Comparison of ENCODE assay signal across 8 cellular contexts in the genomic region with DNA sequence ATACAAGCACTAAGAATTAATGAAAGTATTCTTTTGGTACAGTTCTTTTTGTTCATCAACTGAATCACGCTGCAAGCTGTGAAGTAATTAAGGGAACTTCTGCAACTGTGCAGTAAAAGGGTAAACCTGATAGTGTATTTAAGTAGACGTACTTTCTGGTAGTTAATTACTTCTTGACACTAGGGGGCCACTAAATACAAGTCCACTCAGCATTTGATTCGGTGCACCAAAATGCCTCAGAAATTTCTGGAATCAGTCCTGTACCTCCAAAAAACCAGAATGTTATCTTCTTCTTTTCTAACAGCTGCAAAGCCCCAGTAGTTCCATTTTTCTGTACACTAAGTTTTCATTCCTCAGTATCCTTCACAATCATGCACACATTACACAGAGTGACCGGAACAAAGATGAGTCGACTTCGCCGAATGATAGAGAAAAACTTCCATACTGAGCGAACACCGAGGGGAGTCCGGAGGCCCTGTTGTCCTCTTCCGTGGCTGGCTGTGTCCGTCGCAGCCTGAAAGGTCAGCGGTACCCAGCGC. TPM values are rescaled to one million over a fixed set of nuclear protein-coding genes. Genes with fewer than 3 reads are reported as not detected.
DNase-seq lines count a peak whose midpoint lies in the region; ATAC-seq and TF ChIP-seq lines count a peak whose summit lies in the region.

No MANE protein-coding gene starts in this region.

- peak; percentile 17 for DNase-seq in activated CD4-positive, alpha-beta T cell treated with anti-CD3 and anti-CD28 coated beads for 36 hours
- DNase-seq in activated CD4-positive, alpha-beta T cell treated with anti-CD3 and anti-CD28 coated beads for 1 hour = no peak
- no peak for DNase-seq in T-helper 17 cell
- peak; percentile 41 for DNase-seq in epithelial cell of proximal tubule (ENCODE audit: low read depth)
- DNase-seq in myocyte (ENCODE audit: low read depth) = peak; percentile 64
- DNase-seq in omental fat pad (ENCODE audit: low spot score) = no peak

- no peaks in the 10 kb centered on the region for H3K27me3 Mint-ChIP-seq in activated CD4-positive, alpha-beta T cell treated with anti-CD3 and anti-CD28 coated beads for 36 hours
- no peaks in the 10 kb centered on the region for H3K27me3 Mint-ChIP-seq in T-helper 17 cell

- H3K4me1 Mint-ChIP-seq in activated CD4-positive, alpha-beta T cell treated with anti-CD3 and anti-CD28 coated beads for 36 hours = peaks cover 40% of the 10 kb centered on the region
- H3K4me1 Mint-ChIP-seq in T-helper 17 cell = peaks cover 15% of the 10 kb centered on the region

- H3K4me3 Mint-ChIP-seq in activated CD4-positive, alpha-beta T cell treated with anti-CD3 and anti-CD28 coated beads for 36 hours = peak overlapping the region; percentile 94
- peak overlapping the region; percentile 99 for H3K4me3 Mint-ChIP-seq in T-helper 17 cell

- no peaks in the 10 kb centered on the region for H3K9me3 Mint-ChIP-seq in activated CD4-positive, alpha-beta T cell treated with anti-CD3 and anti-CD28 coated beads for 36 hours (ENCODE audit: low read depth)

- TF ChIP-seq CTCF in epithelial cell of proximal tubule (conservative IDR thresholded peaks at IDR 0.05; ENCODE audit: low read depth, low read length) = peak; percentile 57
- TF ChIP-seq CTCF in omental fat pad (IDR thresholded peaks at IDR 0.05) = no peak

- H3K4me3 ChIP-seq in epithelial cell of proximal tubule (ENCODE audit: low read depth, low read length) = peak overlapping the region; percentile 88

- peak; percentile 38 for ATAC-seq in activated CD4-positive, alpha-beta T cell treated with anti-CD3 and anti-CD28 coated beads for 36 hours
- peak; percentile 41 for ATAC-seq in GM21737 (IDR thresholded peaks at IDR 0.05; ENCODE audit: unreplicated experiment)
- peak; percentile 63 for ATAC-seq in T-helper 17 cell
- ATAC-seq in omental fat pad (ENCODE audit: low FRiP score) = no peak

- peaks cover 43% of the 10 kb centered on the region for H3K36me3 Mint-ChIP-seq in activated CD4-positive, alpha-beta T cell treated with anti-CD3 and anti-CD28 coated beads for 36 hours (ENCODE audit: low read depth)
- no peaks in the 10 kb centered on the region for H3K36me3 Mint-ChIP-seq in T-helper 17 cell (ENCODE audit: low read depth)

- POLR2A ChIA-PET in activated CD4-positive, alpha-beta T cell treated with anti-CD3 and anti-CD28 coated beads for 36 hours (lab: Charles Lee) = interaction anchor here (0.9 kb wide), 1 partner anchor 81 kb away, joined by 4 read pairs; the partner anchor contains the start of gene HEXB

- H3K27ac ChIP-seq in KOPT-K1 (ENCODE audit: low read depth, low read length, poor library complexity, severe bottlenecking) = peak overlapping the region; percentile 76

- H3K9me3 ChIP-seq in KOPT-K1 (ENCODE audit: insufficient read depth, low read length, poor library complexity, severe bottlenecking) (no peaks in the 10 kb centered on the region), T-helper 17 cell (ENCODE audit: control insufficient read depth, low read length, poor library complexity, severe bottlenecking) (no peaks in the 10 kb centered on the region)

- CTCF ChIA-PET in activated CD4-positive, alpha-beta T cell treated with anti-CD3 and anti-CD28 coated beads for 36 hours (lab: Charles Lee) = interaction anchor here (0.7 to 2.3 kb wide), 10 partner anchors 11 to 646 kb away, joined by 3 to 7 read pairs (median 3); no protein-coding TSS in a partner anchor

- intact Hi-C loops in activated CD4-positive, alpha-beta T cell treated with anti-CD3 and anti-CD28 coated beads for 36 hours (cut with DNase I, micrococcal nuclease) = loop anchor here (1.0 to 10.0 kb wide), 8 partner anchors 82 to 1201 kb away; partner anchors contain the start of genes ANKRA2 (in 1 of the 2), FAM169A (in 1 of the 2), GCNT4 (in 1 of the 2) and HEXB (in 1 of the 2)

- peaks cover 58% of the 10 kb centered on the region for H3K36me3 ChIP-seq in KOPT-K1 (ENCODE audit: insufficient read depth, low read length)

- H3K27ac Mint-ChIP-seq in activated CD4-positive, alpha-beta T cell treated with anti-CD3 and anti-CD28 coated beads for 36 hours = peak overlapping the region; percentile 99
- H3K27ac Mint-ChIP-seq in T-helper 17 cell = peak overlapping the region; percentile 97

RNA-seq across cellular contexts. Expression of gene GFM2, which starts 0.5 kb away (rescaled TPM):
- 10 to 100 TPM; 34.7 to 40.4 TPM for total RNA-seq in activated CD4-positive, alpha-beta T cell treated with anti-CD3 and anti-CD28 coated beads for 36 hours
- total RNA-seq in T-helper 17 cell = 10 to 100 TPM; 12.3 to 20.7 TPM
- total RNA-seq in epithelial cell of proximal tubule = 19.1 and 29.6 TPM in 2 replicates
- total RNA-seq in myocyte = 56.5 and 81.1 TPM in 2 replicates
- polyA plus RNA-seq in myocyte (2012) = 25.6 TPM
- 10 to 100 TPM; 15.9 to 23.5 (median 18.3) TPM for total RNA-seq in omental fat pad

RNA-seq across cellular contexts. Expression of gene NSA2, which starts 0.6 kb away (rescaled TPM):
- total RNA-seq in activated CD4-positive, alpha-beta T cell treated with anti-CD3 and anti-CD28 coated beads for 36 hours = 100 to 1,000 TPM; 163 to 253 TPM
- total RNA-seq in T-helper 17 cell (10 to 100 TPM; 65.4 to 75.1 TPM), epithelial cell of proximal tubule (99.4 and 143 TPM in 2 replicates), myocyte (108 and 114 TPM in 2 replicates), omental fat pad (100 to 1,000 TPM in 2 of 4 donors, 10 to 100 TPM in 2; 86.1 to 115 (median 101) TPM)
- 55.9 TPM for polyA plus RNA-seq in myocyte (2012)

Comparison
In these comparisons a context has a peak if more than half of its experiments do, and no peak if none do; other contexts are left out.
1. DNase-seq: peak in activated CD4-positive, alpha-beta T cell treated with anti-CD3 and anti-CD28 coated beads for 36 hours (single experiment), epithelial cell of proximal tubule (single experiment) and myocyte (single experiment); none in activated CD4-positive, alpha-beta T cell treated with anti-CD3 and anti-CD28 coated beads for 1 hour (single experiment), T-helper 17 cell (0 of 3) and omental fat pad (single experiment).